ENCODE assay signal across 38 cellular contexts in genomic region chr7:4817178-4817905, GRCh38. TPM values are rescaled to one million over a fixed set of nuclear protein-coding genes. Genes with fewer than 3 reads are reported as not detected.
"Had no signal": no experiment of that assay in that cellular context is flagged by ENCODE, and none has a peak within 500 bp of the region (broad histone marks: within the 10 kb centered on the region; RNA-seq: fewer than 3 reads in every experiment).

No MANE protein-coding gene starts in this region.

- H3K27ac ChIP-seq: body of pancreas, SJCRH30, SK-N-MC, WERI-Rb-1 had no signal

- H3K4me3 ChIP-seq: body of pancreas, breast epithelium, MG63, SJCRH30, SK-N-MC had no signal

- H3K9me3 ChIP-seq: body of pancreas, breast epithelium, MG63, SJCRH30 had no signal

- DNase-seq: activated CD4-positive, alpha-beta memory T cell treated with anti-CD3 and anti-CD28 coated beads, Interleukin-2, amount 10 ng/mL, durations not matched to agents 7 days and 5 days; activated CD4-positive, alpha-beta T cell treated with anti-CD3 and anti-CD28 coated beads for 1 hour; activated CD4-positive, alpha-beta T cell treated with anti-CD3 and anti-CD28 coated beads for 48 hours; activated CD4-positive, CD25-positive, alpha-beta regulatory T cell; activated CD8-positive, alpha-beta memory T cell treated with anti-CD3 and anti-CD28 coated beads for 24 hours; activated CD8-positive, alpha-beta memory T cell treated with anti-CD3 and anti-CD28 coated beads, Interleukin-2, amount 10 ng/mL, durations not matched to agents 7 days and 5 days; activated CD8-positive, alpha-beta memory T cell treated with anti-CD3 and anti-CD28 coated beads, Interleukin-2, amount 50 U/mL, for 48 hours; activated effector memory CD4-positive, alpha-beta T cell treated with anti-CD3 and anti-CD28 coated beads, Interleukin-2, amount 50 U/mL, for 16 hours; activated naive CD4-positive, alpha-beta T cell; activated naive CD4-positive, alpha-beta T cell treated with anti-CD3 and anti-CD28 coated beads, Interleukin-2, amount 50 U/mL, for 16 hours; activated naive CD8-positive, alpha-beta T cell treated with anti-CD3 and anti-CD28 coated beads for 36 hours; activated T-cell treated with anti-CD3 and anti-CD28 coated beads, Interleukin-2, amount 50 U/mL, for 72 hours; amygdala; body of pancreas; Kasumi-1; KG1; MG63; NCI-H1048; NCI-H1105 treated with DMSO at 0.1 percent for 48 hours; NCI-H1436; NCI-H1694 treated with DMSO at 0.1 percent for 48 hours; NCI-H2029 treated with DMSO at 0.1 percent for 48 hours; NCI-H2107; NCI-H2171; NCI-H226; NCI-H446 treated with DMSO at 0.1 percent for 48 hours; NCI-H524; SHP77; SJCRH30; T1000; WERI-Rb-1 had no signal

- H3K27me3 ChIP-seq: body of pancreas, breast epithelium, MG63 had no signal

- H3K36me3 ChIP-seq: breast epithelium, MG63, SJCRH30 had no signal

- H3K4me1 ChIP-seq: body of pancreas, breast epithelium, SJCRH30 had no signal

RNA-seq across cellular contexts. Expression of gene PAPOLB, which starts 44.5 kb away (rescaled TPM):
- total RNA-seq: activated CD4-positive, alpha-beta memory T cell treated with anti-CD3 and anti-CD28 coated beads, Interleukin-2, amount 10 ng/mL, durations not matched to agents 7 days and 5 days; activated T-helper 17 cell treated with anti-CD3 and anti-CD28 coated beads, Interleukin-2, amount 50 U/mL, for 72 hours; astrocyte; RPMI7951; SJCRH30; T-helper 1 cell treated with Interleukin-12 subunit alpha and Interleukin-12 subunit beta and Interleukin-4 antibody, amounts not matched to agents 30 ng/mL and 1 ng/mL, for 36 hours; T-helper 2 cell treated with Interferon-gamma antibody and Interleukin-4, amounts not matched to agents 100 ng/mL and 5 ng/mL, for 36 hours had no signal
